ENCODE assay signal across 8 cellular contexts in the genomic region with DNA sequence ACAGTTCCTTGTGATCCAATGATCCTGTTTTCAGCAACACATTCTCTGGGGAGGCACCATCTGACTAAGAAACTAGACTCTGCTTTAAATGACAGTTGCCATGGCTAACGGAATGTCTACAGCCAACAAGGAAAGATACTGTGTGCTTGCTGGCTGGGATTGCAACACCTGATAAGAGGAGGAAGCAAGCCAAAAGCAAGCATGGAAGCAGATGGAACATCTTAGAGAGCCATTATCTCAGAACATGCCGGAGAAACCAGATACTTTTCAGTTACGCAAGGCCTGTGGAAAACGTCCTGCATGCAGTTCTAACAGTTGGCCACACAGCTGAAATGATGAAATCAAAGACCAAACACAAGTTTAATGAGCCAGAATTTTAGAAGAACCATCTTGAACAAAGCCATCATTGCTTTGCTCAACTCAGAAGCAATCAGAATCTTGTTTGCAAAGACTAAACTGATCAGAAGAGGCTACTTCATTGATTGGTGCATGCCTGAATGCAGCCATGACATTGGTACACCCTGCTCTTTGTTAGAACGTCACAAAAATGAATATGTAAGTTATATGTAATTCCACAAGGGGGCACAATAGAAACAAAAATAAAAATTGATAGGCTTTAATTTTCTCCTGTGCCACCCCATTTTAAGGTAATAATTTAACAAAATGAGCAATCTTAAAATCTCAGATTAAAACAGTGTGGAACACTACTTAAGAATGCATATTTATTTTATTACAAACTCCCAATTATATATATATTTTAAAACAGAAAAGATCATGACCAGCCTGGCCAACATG.
DNase-seq lines count a peak whose midpoint lies in the region; ATAC-seq, FAIRE-seq and TF ChIP-seq lines count a peak whose summit lies in the region.

No MANE protein-coding gene starts in this region.

- H3K9ac ChIP-seq in subcutaneous abdominal adipose tissue (ENCODE audit: low read length in 5 of 5), result peak overlapping the region in 2 of 5 donors; percentile 3 to 20

- ATAC-seq in GM21360 (IDR thresholded peaks at IDR 0.05; ENCODE audit: unreplicated experiment), result peak; percentile 87

- peak; percentile 61 for TF ChIP-seq CTCF in choroid plexus epithelial cell (conservative IDR thresholded peaks at IDR 0.05; ENCODE audit: low read depth, low read length)

- H3K4me3 ChIP-seq in choroid plexus epithelial cell (ENCODE audit: low read depth, low read length), result no peak overlapping the region
- H3K4me3 ChIP-seq in subcutaneous abdominal adipose tissue (ENCODE audit: low read depth in 1 of 5, low read length in 5 of 5), result peak overlapping the region in 3 of 5 donors; percentile 16 to 30 (median 19)

- H3K27ac ChIP-seq in subcutaneous abdominal adipose tissue (ENCODE audit: low read depth, low read length), result peak overlapping the region; percentile 79

- H3K9me3 ChIP-seq in subcutaneous abdominal adipose tissue (ENCODE audit: control insufficient read depth in 5 of 5, low read length in 5 of 5), result no peaks in the 10 kb centered on the region

- peak; percentile 24 for DNase-seq in activated CD4-positive, alpha-beta T cell treated with anti-CD3 and anti-CD28 coated beads for 48 hours
- DNase-seq in activated CD4-positive, alpha-beta T cell treated with anti-CD3 and anti-CD28 coated beads for 1 hour, result no peak
- DNase-seq in HTR-8/SVneo (ENCODE audit: insufficient read length, low spot score), result peak; percentile 64
- DNase-seq in RKO (ENCODE audit: low spot score), result peak; percentile 71
- DNase-seq in choroid plexus epithelial cell (ENCODE audit: low read depth), result peak; percentile 99
- peak; percentile 81 for DNase-seq in left kidney (ENCODE audit: low read depth, low spot score)

- peak; percentile 73 for FAIRE-seq in HTR-8/SVneo (lab: Jason Lieb, UNC)

- H3K27me3 ChIP-seq in subcutaneous abdominal adipose tissue (ENCODE audit: control insufficient read depth in 5 of 5, insufficient read depth in 4 of 5, low read length in 5 of 5), result no peaks in the 10 kb centered on the region

- peaks cover 3 to 10% (median 7%) of the 10 kb centered on the region in 5 donors for H3K4me1 ChIP-seq in subcutaneous abdominal adipose tissue (ENCODE audit: control insufficient read depth in 5 of 5, insufficient read depth in 5 of 5, low read length in 5 of 5)

- no peaks in the 10 kb centered on the region for H3K36me3 ChIP-seq in subcutaneous abdominal adipose tissue (ENCODE audit: control insufficient read depth in 5 of 5, insufficient read depth in 5 of 5, low read length in 5 of 5)
